ENCODE assay signal across 25 cellular contexts in genomic region chr5:30937070-30937469, GRCh38.
"Had no signal": no experiment of that assay in that cellular context is flagged by ENCODE, and none has a peak within 500 bp of the region (broad histone marks: within the 10 kb centered on the region; RNA-seq: fewer than 3 reads in every experiment).

No MANE protein-coding gene starts in this region.

- ATAC-seq: activated CD4-positive, alpha-beta T cell treated with anti-CD3 and anti-CD28 coated beads for 36 hours; activated CD8-positive, alpha-beta T cell treated with anti-CD3 and anti-CD28 coated beads for 36 hours; body of pancreas had no signal

- H3K4me2 ChIP-seq: SK-N-SH had no signal

- H3K9ac ChIP-seq: SK-N-SH had no signal

- H3K4me1 ChIP-seq: body of pancreas had no signal

- H3K36me3 ChIP-seq: WERI-Rb-1 had no signal

- H3K27me3 ChIP-seq: body of pancreas had no signal

- H3K4me3 ChIP-seq: body of pancreas had no signal

- H3K27ac ChIP-seq: body of pancreas, WERI-Rb-1 had no signal

- H3K9me3 ChIP-seq: body of pancreas, SK-N-SH had no signal

- DNase-seq: activated CD4-positive, alpha-beta T cell treated with anti-CD3 and anti-CD28 coated beads for 36 hours; activated CD4-positive, alpha-beta T cell treated with anti-CD3 and anti-CD28 coated beads, Interleukin-2, amount 50 U/mL, for 1 hour; activated CD8-positive, alpha-beta memory T cell treated with anti-CD3 and anti-CD28 coated beads, Interleukin-2, amount 50 U/mL, for 4 hours; activated CD8-positive, alpha-beta T cell treated with anti-CD3 and anti-CD28 coated beads for 36 hours; activated naive CD4-positive, alpha-beta T cell; activated T-cell treated with anti-CD3 and anti-CD28 coated beads, Interleukin-2, amount 50 U/mL, for 1 hour; aorta; body of pancreas; central memory CD4-positive, alpha-beta T cell; Kasumi-1; KBM-7; NCI-H1105 treated with DMSO at 0.1 percent for 48 hours; NCI-H1436 treated with DMSO at 0.1 percent for 48 hours; NCI-H187; NCI-H2081 treated with DMSO at 0.1 percent for 48 hours; NCI-H2171; NCI-H226; NCI-H510A; NCI-H526 treated with DMSO at 0.1 percent for 48 hours; NCI-H82; SIG-M5; SK-N-SH; T-helper 1 cell; WERI-Rb-1 had no signal

- FAIRE-seq: bronchial epithelial cell had no signal
